ENCODE assay signal across 2 cellular contexts in genomic region chr18:48580066-48580465, GRCh38.
TF ChIP-seq lines count a peak whose summit lies in the region.

No MANE protein-coding gene starts in this region.

TF ChIP-seq in liver, 16 proteins besides CTCF, POLR2A, EP300 and RAD21:
- TF ChIP-seq ATF3 (IDR thresholded peaks at IDR 0.05) (no peak), RXRA (IDR thresholded peaks at IDR 0.05) (peak; percentile 26 to 55)

TF ChIP-seq in HepG2, 621 proteins besides CTCF, POLR2A, EP300 and RAD21:
- no peak for TF ChIP-seq MIER2 (CRISPR knock-in tag; IDR thresholded peaks at IDR 0.05)
- no peak for TF ChIP-seq KDM5B (CRISPR knock-in tag; IDR thresholded peaks at IDR 0.05; ENCODE audit: borderline replicate concordance)
- TF ChIP-seq ZNF598 (CRISPR knock-in tag; IDR thresholded peaks at IDR 0.05; ENCODE audit: borderline replicate concordance), result no peak
- TF ChIP-seq GMEB1 (CRISPR knock-in tag; IDR thresholded peaks at IDR 0.05; ENCODE audit: borderline replicate concordance), result no peak
- TF ChIP-seq NCOR1 (IDR thresholded peaks at IDR 0.05; ENCODE audit: borderline replicate concordance, low read length), result no peak
- TF ChIP-seq HOXA7 (CRISPR knock-in tag; IDR thresholded peaks at IDR 0.05), result no peak
- TF ChIP-seq REXO4 (CRISPR knock-in tag; IDR thresholded peaks at IDR 0.05; ENCODE audit: borderline replicate concordance), result no peak
- TF ChIP-seq CEBPB (IDR thresholded peaks at IDR 0.05; ENCODE audit: borderline replicate concordance, low read depth, low read length), result no peak
- no peak for TF ChIP-seq ZMAT5 (CRISPR knock-in tag; IDR thresholded peaks at IDR 0.05; ENCODE audit: borderline replicate concordance, low read depth)
- TF ChIP-seq ETV5 (CRISPR knock-in tag; IDR thresholded peaks at IDR 0.05; ENCODE audit: borderline replicate concordance), result no peak
- no peak for TF ChIP-seq TBP (CRISPR knock-in tag; IDR thresholded peaks at IDR 0.05)
- no peak for TF ChIP-seq ZNF839 (CRISPR knock-in tag; IDR thresholded peaks at IDR 0.05; ENCODE audit: borderline replicate concordance)
